Comparison of ENCODE assay signal across 1 cellular context in genomic region chr2:120552800-120553471, GRCh38.
TF ChIP-seq lines count a peak whose summit lies in the region.

No MANE protein-coding gene starts in this region.

TF ChIP-seq in HepG2, 621 proteins besides CTCF, POLR2A, EP300 and RAD21 (continued from another document and continues in another):
- TF ChIP-seq ZNF609 (CRISPR knock-in tag; IDR thresholded peaks at IDR 0.05; ENCODE audit: borderline replicate concordance) (peak; percentile 84), GLMP (CRISPR knock-in tag; IDR thresholded peaks at IDR 0.05; ENCODE audit: borderline replicate concordance) (no peak), TBX3 (IDR thresholded peaks at IDR 0.05; ENCODE audit: borderline replicate concordance) (no peak), ZMAT5 (CRISPR knock-in tag; IDR thresholded peaks at IDR 0.05; ENCODE audit: borderline replicate concordance, low read depth) (no peak), ZNF18 (CRISPR knock-in tag; IDR thresholded peaks at IDR 0.05; ENCODE audit: insufficient replicate concordance) (no peak), XRCC5 (optimal IDR thresholded peaks at IDR 0.05; ENCODE audit: low read length) (peak; percentile 98), PBX3 (CRISPR knock-in tag; IDR thresholded peaks at IDR 0.05; ENCODE audit: borderline replicate concordance) (no peak), ZNF615 (CRISPR knock-in tag; IDR thresholded peaks at IDR 0.05; ENCODE audit: borderline replicate concordance) (no peak), ZSCAN25 (CRISPR knock-in tag; IDR thresholded peaks at IDR 0.05) (peak; percentile 75), SMYD3 (CRISPR knock-in tag; IDR thresholded peaks at IDR 0.05) (no peak), PITX1 (CRISPR knock-in tag; IDR thresholded peaks at IDR 0.05) (peak; percentile 87), BRCA1 (CRISPR knock-in tag; IDR thresholded peaks at IDR 0.05) (no peak), KLF13 (CRISPR knock-in tag; IDR thresholded peaks at IDR 0.05) (peak; percentile 97; the same call in 1 of the 2 replicates), SNAI1 (CRISPR knock-in tag; IDR thresholded peaks at IDR 0.05; ENCODE audit: borderline replicate concordance) (no peak), ZNF577 (CRISPR knock-in tag; IDR thresholded peaks at IDR 0.05; ENCODE audit: borderline replicate concordance, low read depth) (no peak), ZNF570 (CRISPR knock-in tag; IDR thresholded peaks at IDR 0.05; ENCODE audit: borderline replicate concordance) (no peak), MEF2D (CRISPR knock-in tag; IDR thresholded peaks at IDR 0.05) (peak; percentile 83), CENPX (CRISPR knock-in tag; IDR thresholded peaks at IDR 0.05) (no peak), KAT2B (IDR thresholded peaks at IDR 0.05; ENCODE audit: borderline replicate concordance, low read depth, low read length) (no peak), ZNF34 (CRISPR knock-in tag; IDR thresholded peaks at IDR 0.05; ENCODE audit: borderline replicate concordance) (peak; percentile 90; the same call in 1 of the 2 replicates), TOE1 (CRISPR knock-in tag; IDR thresholded peaks at IDR 0.05) (no peak), MEIS1 (CRISPR knock-in tag; IDR thresholded peaks at IDR 0.05; ENCODE audit: borderline replicate concordance) (peak; percentile 88; the same call in 1 of the 2 replicates), SP5 (CRISPR knock-in tag; IDR thresholded peaks at IDR 0.05; ENCODE audit: borderline replicate concordance, low read depth) (peak; percentile 76; the same call in 1 of the 2 replicates), PTBP1 (IDR thresholded peaks at IDR 0.05; ENCODE audit: low read depth, low read length, poor library complexity, severe bottlenecking) (no peak), E2F1 (CRISPR knock-in tag; IDR thresholded peaks at IDR 0.05) (no peak), FOXK1 (CRISPR knock-in tag; IDR thresholded peaks at IDR 0.05; ENCODE audit: borderline replicate concordance, low read depth) (no peak), UBTF (CRISPR knock-in tag; IDR thresholded peaks at IDR 0.05) (peak; percentile 59), ZBTB38 (CRISPR knock-in tag; IDR thresholded peaks at IDR 0.05) (peak; percentile 92), ZNF678 (CRISPR knock-in tag; IDR thresholded peaks at IDR 0.05) (no peak), TSC22D2 (CRISPR knock-in tag; IDR thresholded peaks at IDR 0.05; ENCODE audit: borderline replicate concordance) (no peak), EHMT2 (IDR thresholded peaks at IDR 0.05; ENCODE audit: borderline replicate concordance, low read depth, low read length) (no peak), MAF1 (CRISPR knock-in tag; IDR thresholded peaks at IDR 0.05; ENCODE audit: borderline replicate concordance) (no peak), ZNF543 (CRISPR knock-in tag; IDR thresholded peaks at IDR 0.05) (peak; percentile 86; the same call in 1 of the 2 replicates), ZNF780A (CRISPR knock-in tag; IDR thresholded peaks at IDR 0.05) (no peak), ZNF274 (CRISPR knock-in tag; IDR thresholded peaks at IDR 0.05) (peak; percentile 86), KMT2A (CRISPR knock-in tag; IDR thresholded peaks at IDR 0.05) (no peak), ZSCAN9 (CRISPR knock-in tag; IDR thresholded peaks at IDR 0.05; ENCODE audit: borderline replicate concordance) (peak; percentile 93), ZNF687 (CRISPR knock-in tag; IDR thresholded peaks at IDR 0.05) (peak; percentile 99), ASH2L (IDR thresholded peaks at IDR 0.05; ENCODE audit: insufficient read length, low read depth, low read length) (no peak), ZNF235 (CRISPR knock-in tag; IDR thresholded peaks at IDR 0.05; ENCODE audit: borderline replicate concordance) (no peak), FOXP4 (CRISPR knock-in tag; IDR thresholded peaks at IDR 0.05) (peak; percentile 62)
